Comparison of ENCODE assay signal across 14 cellular contexts in genomic region chr11:113876798-113877672, GRCh38. TPM values are rescaled to one million over a fixed set of nuclear protein-coding genes. Genes with fewer than 3 reads are reported as not detected.
DNase-seq lines count a peak whose midpoint lies in the region; ATAC-seq and TF ChIP-seq lines count a peak whose summit lies in the region.
"Had no signal": no experiment of that assay in that cellular context is flagged by ENCODE, and none has a peak within 500 bp of the region (broad histone marks: within the 10 kb centered on the region; RNA-seq: fewer than 3 reads in every experiment).

No MANE protein-coding gene starts in this region.

- no TSS peak for BruUV-seq in Panc1 (replicated peaks; lab: Mats Ljungman, UMichigan)

- H3K36me3 Mint-ChIP-seq in effector memory CD8-positive, alpha-beta T cell (ENCODE audit: insufficient read depth), result peaks cover 14% of the 10 kb centered on the region
- peaks cover 0 to 13% of the 10 kb centered on the region in 2 donors for H3K36me3 Mint-ChIP-seq in stimulated activated naive B cell treated with anti-CD40 and anti-IgM and Interleukin-4, amounts not matched to agents 10 μg/mL and 1 μg/mL and 100 μg/mL, for 72 hours

- POLR2A ChIA-PET in Panc1 (lab: Charles Lee), result interaction anchor here (0.6 kb wide), 2 partner anchors 172 to 424 kb away, joined by 3 to 6 read pairs; no protein-coding TSS in a partner anchor

- intact Hi-C loops in cardiac septum (cut with DNase I) (loop anchor here (5.0 to 10.0 kb wide), 3 partner anchors 72 to 385 kb away; no protein-coding TSS in a partner anchor), Panc1 (cut with micrococcal nuclease; ENCODE audit: unreplicated experiment) (no loop called here)

- no peaks in the 10 kb centered on the region for H3K27me3 Mint-ChIP-seq in effector memory CD8-positive, alpha-beta T cell
- no peaks in the 10 kb centered on the region for H3K27me3 Mint-ChIP-seq in stimulated activated naive B cell treated with anti-CD40 and anti-IgM and Interleukin-4, amounts not matched to agents 10 μg/mL and 1 μg/mL and 100 μg/mL, for 72 hours

- H3K4me1 Mint-ChIP-seq in effector memory CD8-positive, alpha-beta T cell (ENCODE audit: low read depth in 2 of 2), result peaks cover 32 to 41% of the 10 kb centered on the region in 2 donors
- H3K4me1 Mint-ChIP-seq in stimulated activated naive B cell treated with anti-CD40 and anti-IgM and Interleukin-4, amounts not matched to agents 10 μg/mL and 1 μg/mL and 100 μg/mL, for 72 hours, result peaks cover 22 to 41% of the 10 kb centered on the region in 2 donors

- H3K4me3 ChIP-seq in cardiac muscle cell (no peak overlapping the region), Panc1 (ENCODE audit: low read depth in 2 of 2, low read length in 2 of 2) (peak overlapping the region; percentile 71 to 87)

- no peak for ATAC-seq in Panc1
- ATAC-seq in effector memory CD8-positive, alpha-beta T cell (replicated peaks), result no peak
- no peak for ATAC-seq in stimulated activated naive B cell treated with anti-CD40 and anti-IgM and Interleukin-4, amounts not matched to agents 10 μg/mL and 1 μg/mL and 100 μg/mL, for 72 hours (replicated peaks)
- ATAC-seq in HG03139 (IDR thresholded peaks at IDR 0.05; ENCODE audit: unreplicated experiment), result no peak
- ATAC-seq: foreskin keratinocyte, left lobe of liver had no signal

- TF ChIP-seq CTCF in cardiac muscle cell (IDR thresholded peaks at IDR 0.05; ENCODE audit: low read depth, low read length) (no peak), Panc1 (IDR thresholded peaks at IDR 0.05) (no peak)

- H3K4me1 ChIP-seq in cardiac muscle cell (ENCODE audit: low read depth) (peaks cover 12% of the 10 kb centered on the region), Panc1 (ENCODE audit: control insufficient read depth, insufficient read depth, low read length) (peaks cover 22% of the 10 kb centered on the region)

- no peaks in the 10 kb centered on the region for H3K9me3 Mint-ChIP-seq in effector memory CD8-positive, alpha-beta T cell
- H3K9me3 Mint-ChIP-seq in stimulated activated naive B cell treated with anti-CD40 and anti-IgM and Interleukin-4, amounts not matched to agents 10 μg/mL and 1 μg/mL and 100 μg/mL, for 72 hours, result peaks cover 0 to 1% of the 10 kb centered on the region in 2 donors

- H3K27ac ChIP-seq in cardiac muscle cell, result peak overlapping the region; percentile 97
- peak overlapping the region; percentile 99 for H3K27ac ChIP-seq in Panc1 (ENCODE audit: low read length)
- H3K27ac ChIP-seq: foreskin keratinocyte had no signal

- H3K4me3 Mint-ChIP-seq in effector memory CD8-positive, alpha-beta T cell, result peak overlapping the region; percentile 94 to 95
- H3K4me3 Mint-ChIP-seq in stimulated activated naive B cell treated with anti-CD40 and anti-IgM and Interleukin-4, amounts not matched to agents 10 μg/mL and 1 μg/mL and 100 μg/mL, for 72 hours, result peak overlapping the region in 1 of 2 donors; percentile 97

- H3K36me3 ChIP-seq in cardiac muscle cell (no peaks in the 10 kb centered on the region), Panc1 (ENCODE audit: control insufficient read depth, insufficient read depth, low read length) (no peaks in the 10 kb centered on the region)

- in situ Hi-C loops in Panc1 (cut with HindIII; ENCODE audit: low pct_unique_long_range_greater_than_20kb, low sequenced_read_pairs), result no loop called here

- H3K27ac Mint-ChIP-seq in effector memory CD8-positive, alpha-beta T cell, result peak overlapping the region; percentile 89 to 96
- peak overlapping the region; percentile 98 for H3K27ac Mint-ChIP-seq in stimulated activated naive B cell treated with anti-CD40 and anti-IgM and Interleukin-4, amounts not matched to agents 10 μg/mL and 1 μg/mL and 100 μg/mL, for 72 hours

- no peaks in the 10 kb centered on the region for H3K9me3 ChIP-seq in cardiac muscle cell (ENCODE audit: low read depth)
- no peaks in the 10 kb centered on the region for H3K9me3 ChIP-seq in Panc1 (ENCODE audit: control insufficient read depth, insufficient read depth, low read depth, low read length)

- H3K27me3 ChIP-seq in cardiac muscle cell, result no peaks in the 10 kb centered on the region
- H3K27me3 ChIP-seq in Panc1 (ENCODE audit: control insufficient read depth, insufficient read depth, low read length), result no peaks in the 10 kb centered on the region
- H3K27me3 ChIP-seq: foreskin keratinocyte had no signal

- CTCF ChIA-PET in Panc1 (lab: Charles Lee), result no interaction called here

- no peak for DNase-seq in cardiac muscle cell (ENCODE audit: low read depth in 1 of 2, low spot score in 1 of 2)
- DNase-seq in cardiac septum (ENCODE audit: low spot score), result no peak
- DNase-seq in Panc1 (ENCODE audit: low read depth, low spot score), result no peak
- DNase-seq in effector memory CD8-positive, alpha-beta T cell, result no peak
- DNase-seq in stimulated activated naive B cell treated with anti-CD40 and anti-IgM and Interleukin-4, amounts not matched to agents 10 μg/mL and 1 μg/mL and 100 μg/mL, for 72 hours, result no peak
- DNase-seq in NAMALWA (ENCODE audit: low spot score), result no peak
- no peak for DNase-seq in HUDEP-2 (lab: John Stamatoyannopoulos, UW; ENCODE audit: unreplicated experiment in 76 of 76)
- DNase-seq: cortex of kidney, foreskin keratinocyte, NCI-H1092, NCI-H526 treated with DMSO at 0.1 percent for 48 hours had no signal

RNA-seq across cellular contexts. Expression of gene USP28, which starts 1.7 kb away (rescaled TPM):
- total RNA-seq in cardiac muscle cell, result 95.9 and 148 TPM in 2 replicates
- 99.2 and 105 TPM in 2 replicates for polyA plus RNA-seq in cardiac muscle cell
- 139 TPM for total RNA-seq in cardiac septum
- total RNA-seq in Panc1 (2021; ENCODE audit: unreplicated experiment), result 52.3 TPM
- 23.2 TPM for polyA plus RNA-seq in Panc1 (2012; ENCODE audit: insufficient read length)

RNA-seq across cellular contexts. Expression of gene HTR3B, which starts 27.6 kb away (rescaled TPM):
- total RNA-seq in cardiac muscle cell, result not detected in 2 replicates
- not detected in 2 replicates for polyA plus RNA-seq in cardiac muscle cell
- total RNA-seq in cardiac septum, result not detected
- total RNA-seq in Panc1 (2021; ENCODE audit: unreplicated experiment), result not detected
- polyA plus RNA-seq in Panc1 (2012; ENCODE audit: insufficient read length), result not detected
- total RNA-seq: foreskin keratinocyte, left lobe of liver, pulmonary artery endothelial cell had no signal
- polyA plus RNA-seq: foreskin keratinocyte had no signal
